Comparison of ENCODE assay signal across 23 cellular contexts in genomic region chr1:65263286-65263685, GRCh38. TPM values are rescaled to one million over a fixed set of nuclear protein-coding genes. Genes with fewer than 3 reads are reported as not detected.
DNase-seq lines count a peak whose midpoint lies in the region; ATAC-seq lines count a peak whose summit lies in the region.
"Had no signal": no experiment of that assay in that cellular context is flagged by ENCODE, and none has a peak within 500 bp of the region (broad histone marks: within the 10 kb centered on the region; RNA-seq: fewer than 3 reads in every experiment).

No MANE protein-coding gene starts in this region.

- ATAC-seq in HG03139 (IDR thresholded peaks at IDR 0.05; ENCODE audit: unreplicated experiment) (no peak), sciatic nerve (no peak), HG03460 (IDR thresholded peaks at IDR 0.05; ENCODE audit: unreplicated experiment) (no peak)
- ATAC-seq: A549, GM12878 had no signal

- H3K27ac ChIP-seq in angular gyrus (ENCODE audit: low read depth, low read length) (peak overlapping the region; percentile 23), caudate nucleus (ENCODE audit: low read depth, low read length) (peak overlapping the region; percentile 63), layer of hippocampus (ENCODE audit: low read depth, low read length) (peak overlapping the region; percentile 48), temporal lobe (ENCODE audit: low read depth, low read length) (peak overlapping the region; percentile 84)
- H3K27ac ChIP-seq: A549; BLaER1 treated with 17β-estradiol and CSF1 and Interleukin-3, amounts not matched to agents 10 nM and 100 nM; GM23248 had no signal

- DNase-seq in caudate nucleus (lab: John Stamatoyannopoulos, UW) = no peak
- no peak for DNase-seq in sciatic nerve (ENCODE audit: low spot score)
- DNase-seq: 8988T; ACHN; AML-193; BE2C; CD4-positive, alpha-beta T cell; CD8-positive, alpha-beta memory T cell; DMS 273 treated with DMSO at 0.1 percent for 48 hours; DMS79; EL; GDM1; GM23248; H7; HCEC 1CT had no signal

- intact Hi-C loops in sciatic nerve (cut with DNase I) = no loop called here

- no peaks in the 10 kb centered on the region for H3K27me3 ChIP-seq in layer of hippocampus (ENCODE audit: control insufficient read depth, insufficient read depth, low read length)
- H3K27me3 ChIP-seq: BE2C had no signal

RNA-seq across cellular contexts. Expression of gene DNAJC6, which starts 46.1 kb away (rescaled TPM):
- total RNA-seq in temporal lobe (123 TPM), sciatic nerve (20.7 TPM)

Comparison
In these comparisons a context has a peak if more than half of its experiments do, and no peak if none do; other contexts are left out.
1. H3K27ac ChIP-seq: peak in every context shown above with its lines; median percentile 84 in temporal lobe; 63 in caudate nucleus; 48 in layer of hippocampus; 23 in angular gyrus.